Comparison of ENCODE assay signal across 34 cellular contexts in genomic region chr2:73812635-73813034, GRCh38. TPM values are rescaled to one million over a fixed set of nuclear protein-coding genes. Genes with fewer than 3 reads are reported as not detected.
"Had no signal": no experiment of that assay in that cellular context is flagged by ENCODE, and none has a peak within 500 bp of the region (broad histone marks: within the 10 kb centered on the region; RNA-seq: fewer than 3 reads in every experiment).

No MANE protein-coding gene starts in this region.

- DNase-seq: cortex of kidney; effector CD8-positive, alpha-beta T cell; effector memory CD8-positive, alpha-beta T cell; endodermal cell; erythroblast; esophagus squamous epithelium; foreskin fibroblast; foreskin melanocyte; gastrocnemius medialis; glutamatergic neuron; head of caudate nucleus; heart right ventricle; hippocampal formation; left cardiac atrium; left ventricle myocardium inferior; lower lobe of right lung; mesenchymal stem cell; mucosa of descending colon; naive B cell; naive thymus-derived CD8-positive, alpha-beta T cell had no signal

- ATAC-seq: effector memory CD8-positive, alpha-beta T cell; esophagus mucosa; gastrocnemius medialis; heart right ventricle; left cardiac atrium; lower lobe of right lung; mucosa of descending colon; naive thymus-derived CD8-positive, alpha-beta T cell had no signal

- H3K4me3 ChIP-seq: esophagus squamous epithelium, gastrocnemius medialis, heart right ventricle, left ventricle myocardium inferior, lower lobe of right lung, mucosa of descending colon had no signal

- FAIRE-seq: colon, endometrium, islet of Langerhans, keratinocyte had no signal

- H3K36me3 ChIP-seq: esophagus squamous epithelium, gastrocnemius medialis, heart right ventricle, left ventricle myocardium inferior, lower lobe of right lung had no signal

- H3K27me3 ChIP-seq: gastrocnemius medialis had no signal

- H3K9me3 ChIP-seq: esophagus squamous epithelium, gastrocnemius medialis, heart right ventricle, left ventricle myocardium inferior, lower lobe of right lung, mucosa of descending colon had no signal

- H3K27ac ChIP-seq: epithelial cell of prostate, esophagus squamous epithelium, gastrocnemius medialis, heart right ventricle, left ventricle myocardium inferior, lower lobe of right lung had no signal

- H3K4me1 ChIP-seq: esophagus squamous epithelium, heart right ventricle, left ventricle myocardium inferior, lower lobe of right lung had no signal

RNA-seq across cellular contexts. Expression of gene C2orf78, which starts 28.7 kb away (rescaled TPM):
- total RNA-seq: dermis microvascular lymphatic vessel endothelial cell; endodermal cell; esophagus mucosa; esophagus squamous epithelium; glomerular endothelial cell; heart right ventricle; kidney epithelial cell; left cardiac atrium; left ventricle myocardium inferior; lower leg skin; lower lobe of right lung; lung microvascular endothelial cell; mesenteric fat pad; mesothelial cell of epicardium; mucosa of descending colon; myocyte; naive thymus-derived CD8-positive, alpha-beta T cell had no signal
- polyA plus RNA-seq: heart right ventricle; keratinocyte; naive thymus-derived CD8-positive, alpha-beta T cell had no signal
